8 cellular contexts compared by ENCODE assay signal in genomic region chr14:88553886-88554457, GRCh38. TPM values are rescaled to one million over a fixed set of nuclear protein-coding genes. Genes with fewer than 3 reads are reported as not detected.
DNase-seq lines count a peak whose midpoint lies in the region; FAIRE-seq and TF ChIP-seq lines count a peak whose summit lies in the region.

No MANE protein-coding gene starts in this region.

- no peak for FAIRE-seq in GM12892 (lab: Jason Lieb, UNC)

- H3K4me3 ChIP-seq in WERI-Rb-1 (ENCODE audit: low read depth, low read length): peak overlapping the region; percentile 84
- peak overlapping the region; percentile 91 for H3K4me3 ChIP-seq in retinal pigment epithelial cell (ENCODE audit: low read length)

- H3K27me3 ChIP-seq in WERI-Rb-1 (ENCODE audit: insufficient read depth, low read depth, severe bottlenecking): no peaks in the 10 kb centered on the region

- peaks cover 28% of the 10 kb centered on the region for H3K36me3 ChIP-seq in WERI-Rb-1

- DNase-seq in NCI-H1417 (lab: John Stamatoyannopoulos, UW): peak in 2 of 3 experiments; percentile 46 to 68
- DNase-seq in NCI-H1417 treated with DMSO at 0.1 percent for 48 hours (lab: John Stamatoyannopoulos, UW): no peak
- DNase-seq in WERI-Rb-1: no peak
- peak; percentile 40 for DNase-seq in globus pallidus (ENCODE audit: low spot score)
- no peak for DNase-seq in retinal pigment epithelial cell (ENCODE audit: low read depth)
- DNase-seq in GM12892 (ENCODE audit: insufficient read length): no peak
- DNase-seq in LoVo (ENCODE audit: low spot score): no peak
- DNase-seq in GM19238 (ENCODE audit: insufficient read length, low spot score): no peak

- H3K27ac ChIP-seq in WERI-Rb-1: peak overlapping the region; percentile 75

- no peak for TF ChIP-seq CTCF in WERI-Rb-1 (IDR thresholded peaks at IDR 0.05; ENCODE audit: low read depth, low read length)
- TF ChIP-seq CTCF in retinal pigment epithelial cell (conservative IDR thresholded peaks at IDR 0.05; ENCODE audit: low read depth, low read length): no peak

- TF ChIP-seq POLR2A in GM12892 (IDR thresholded peaks at IDR 0.05; ENCODE audit: low read depth, low read length): no peak

- no peaks in the 10 kb centered on the region for H3K9me3 ChIP-seq in WERI-Rb-1 (ENCODE audit: severe bottlenecking)

RNA-seq across cellular contexts. Expression of gene PTPN21, which starts 0.8 kb away (rescaled TPM):
- polyA plus RNA-seq in GM12892 (2012; ENCODE audit: missing spikeins): 0.30 TPM

RNA-seq across cellular contexts. Expression of gene ZC3H14, which starts 8.9 kb away (rescaled TPM):
- polyA plus RNA-seq in GM12892 (2012; ENCODE audit: missing spikeins): 38.5 TPM

Comparison
In these comparisons a context has a peak if more than half of its experiments do, and no peak if none do; other contexts are left out.
1. DNase-seq: peak in NCI-H1417 (2 of 3) and globus pallidus (single experiment); none in NCI-H1417 treated with DMSO at 0.1 percent for 48 hours (single experiment), WERI-Rb-1 (single experiment), retinal pigment epithelial cell (single experiment), GM12892 (single experiment), LoVo (single experiment) and GM19238 (single experiment).